Comparison of ENCODE assay signal across 22 cellular contexts in the genomic region with DNA sequence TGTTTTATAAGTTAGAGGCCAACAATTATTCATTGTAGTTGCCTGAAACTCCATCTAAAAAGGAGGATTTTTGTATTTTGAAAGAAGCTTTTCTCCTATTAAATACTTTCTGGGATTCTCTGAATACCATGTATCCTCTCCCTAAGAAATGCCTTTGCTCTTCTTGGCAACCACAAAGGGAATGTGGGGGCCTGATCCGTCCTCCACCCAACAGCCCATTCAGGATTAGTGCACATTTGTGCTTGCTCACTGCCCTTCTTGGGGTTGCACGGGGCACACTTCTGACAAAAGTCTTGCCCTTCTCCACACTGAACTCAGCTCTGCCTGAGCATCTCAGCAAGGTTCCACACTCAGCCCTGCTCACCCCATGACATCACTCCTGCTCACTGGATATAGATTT.
"Had no signal": no experiment of that assay in that cellular context is flagged by ENCODE, and none has a peak within 500 bp of the region (broad histone marks: within the 10 kb centered on the region; RNA-seq: fewer than 3 reads in every experiment).

No MANE protein-coding gene starts in this region.

- DNase-seq: activated CD4-positive, alpha-beta memory T cell treated with anti-CD3 and anti-CD28 coated beads for 36 hours; activated CD4-positive, alpha-beta T cell treated with anti-CD3 and anti-CD28 coated beads for 48 hours; activated effector memory CD4-positive, alpha-beta T cell treated with anti-CD3 and anti-CD28 coated beads, Interleukin-2, amount 50 U/mL, for 16 hours; activated naive CD4-positive, alpha-beta T cell treated with anti-CD3 and anti-CD28 coated beads, Interleukin-2, amount 10 ng/mL, durations not matched to agents 7 days and 5 days; amygdala; body of pancreas; effector CD8-positive, alpha-beta T cell; hippocampal formation; kidney glomerular epithelial cell; left lung; pancreas; psoas muscle; right cardiac atrium; stimulated activated CD4-positive, alpha-beta T cell treated with anti-CD3 and anti-CD28 coated beads, Interleukin-1b, Interleukin-23, amount 100 ng/mL, for 48 hours; stimulated activated naive CD8-positive, alpha-beta T cell treated with anti-CD3 and anti-CD28 coated beads, Interleukin-15, amount 100 ng/mL, for 72 hours; T-helper 2 cell had no signal

- H3K36me3 ChIP-seq: pancreas had no signal

- H3K27me3 ChIP-seq: body of pancreas, left lung, pancreas, tibial nerve had no signal

- ATAC-seq: body of pancreas; left lung; natural killer cell treated with Interleukin-12 subunit alpha and Interleukin-12 subunit beta and Interleukin-15 and Interleukin-18, amount 100 ng/mL, for 72 hours; pancreas; psoas muscle; right cardiac atrium; stimulated activated effector memory CD8-positive, alpha-beta T cell treated with anti-CD3 and anti-CD28 coated beads, Interleukin-12 subunit alpha, Interleukin-12 subunit beta, amount 100 ng/mL, for 72 hours; stimulated activated naive CD8-positive, alpha-beta T cell treated with anti-CD3 and anti-CD28 coated beads, Interleukin-15, amount 100 ng/mL, for 72 hours had no signal

- H3K4me1 ChIP-seq: body of pancreas, left lung, pancreas, psoas muscle had no signal

- FAIRE-seq: frontal cortex, pancreas, urothelium cell line had no signal

- H3K4me3 ChIP-seq: body of pancreas, left lung, lung, pancreas, psoas muscle, tibial nerve had no signal

- H3K9me3 ChIP-seq: body of pancreas, left lung, pancreas, psoas muscle, tibial nerve had no signal

- H3K27ac ChIP-seq: body of pancreas, left lung, pancreas, psoas muscle, tibial nerve had no signal
